Comparison of ENCODE assay signal across 8 cellular contexts in genomic region chr14:103716899-103717411, GRCh38. TPM values are rescaled to one million over a fixed set of nuclear protein-coding genes. Genes with fewer than 3 reads are reported as not detected.
DNase-seq lines count a peak whose midpoint lies in the region; ATAC-seq, FAIRE-seq and TF ChIP-seq lines count a peak whose summit lies in the region.

No MANE protein-coding gene starts in this region.

- WGBS in IMR-90 (ENCODE audit: extremely low coverage in 2 of 2, insufficient read length in 1 of 2), 2 experiments = 83% methylated on average over 5 of the region's 17 CpGs; no CpG with 5 or more reads in 1 of the 2 experiments
- whole genome bisulfite sequencing in mammary epithelial cell (ENCODE audit: low coverage, missing lambda C conversion rate) = 96% methylated on average over 17 of the region's 17 CpGs

- no peak for TF ChIP-seq POLR2A in IMR-90 (IDR thresholded peaks at IDR 0.05; ENCODE audit: low read depth, low read length)

- H3K4ac ChIP-seq in IMR-90 (ENCODE audit: low read depth, low read length) = no peak overlapping the region

- in situ Hi-C loops in IMR-90 (cut with MboI; ENCODE audit: low sequenced_read_pairs) = no loop called here
- in situ Hi-C loops in mammary epithelial cell (cut with MboI; ENCODE audit: low sequenced_read_pairs in 2 of 2) = no loop called here

- no peak overlapping the region for H2BK20ac ChIP-seq in IMR-90 (ENCODE audit: low read depth, low read length)

- intact Hi-C loops in IMR-90 (cut with micrococcal nuclease) = loop anchor here (5.0 kb wide), 1 partner anchor 265 kb away; no protein-coding TSS in a partner anchor
- intact Hi-C loops in mammary epithelial cell (cut with micrococcal nuclease) = no loop called here

- dilution Hi-C loops in IMR-90 (cut with HindIII; ENCODE audit: low sequenced_read_pairs, unreplicated experiment) = no loop called here
- dilution Hi-C loops in mammary epithelial cell (cut with HindIII; ENCODE audit: low sequenced_read_pairs) = no loop called here

- no peak overlapping the region for H3K56ac ChIP-seq in IMR-90 (ENCODE audit: extremely low read depth, insufficient read depth, low read length)

- DNase-seq in AG04450 (ENCODE audit: low read depth, low spot score) = no peak
- no peak for DNase-seq in IMR-90
- no peak for DNase-seq in mammary epithelial cell
- DNase-seq in naive B cell = no peak
- no peak for DNase-seq in stimulated activated CD4-positive, alpha-beta T cell treated with anti-CD3 and anti-CD28 coated beads, Interleukin-4, amount 100 ng/mL, for 24 hours
- DNase-seq in left lobe of liver (ENCODE audit: low spot score) = no peak
- DNase-seq in COLO668 (lab: John Stamatoyannopoulos, UW; ENCODE audit: unreplicated experiment) = no peak
- DNase-seq in HTR-8/SVneo (ENCODE audit: insufficient read length, low spot score) = no peak

- H3K23ac ChIP-seq in IMR-90 (ENCODE audit: low read depth, low read length) = no peak overlapping the region

- no peaks in the 10 kb centered on the region for H3K27me3 ChIP-seq in AG04450 (ENCODE audit: control insufficient read depth, insufficient read depth, low read length)
- no peaks in the 10 kb centered on the region for H3K27me3 ChIP-seq in IMR-90 (ENCODE audit: control insufficient read depth, insufficient read depth, low read length)
- no peaks in the 10 kb centered on the region for H3K27me3 ChIP-seq in mammary epithelial cell (ENCODE audit: insufficient read depth, low read length)

- H3K4me2 ChIP-seq in IMR-90 (ENCODE audit: low read depth, low read length) (peak overlapping the region; percentile 98), mammary epithelial cell (ENCODE audit: insufficient read depth, low read depth, low read length) (peak overlapping the region; percentile 84)

- H3K4me3 ChIP-seq in AG04450 (ENCODE audit: low read depth, low read length) (peak overlapping the region; percentile 80), IMR-90 (ENCODE audit: insufficient read depth, low read depth, low read length) (peak overlapping the region; percentile 83; the same call in 1 of the 2 replicates), mammary epithelial cell (replicated peaks in 1 of 3; ENCODE audit: insufficient read depth in 1 of 3, low read depth in 2 of 3, low read length in 3 of 3) (peak overlapping the region; percentile 73 to 82 (median 80))

- peaks cover 14% of the 10 kb centered on the region for H3K9me1 ChIP-seq in IMR-90 (ENCODE audit: insufficient read depth, low read length)

- no peak overlapping the region for H4K8ac ChIP-seq in IMR-90 (ENCODE audit: low read depth in 2 of 2, low read length in 2 of 2)

- H2AK9ac ChIP-seq in IMR-90 (replicated peaks; ENCODE audit: low read depth, low read length, poor library complexity) = no peak overlapping the region

- peak overlapping the region; percentile 61; the same call in 1 of the 2 replicates for H3K9ac ChIP-seq in IMR-90 (ENCODE audit: low read depth, low read length)
- H3K9ac ChIP-seq in mammary epithelial cell (ENCODE audit: insufficient read depth, low read length) = peak overlapping the region; percentile 41

- ATAC-seq in IMR-90 (ENCODE audit: low read depth) (no peak), naive B cell (ENCODE audit: low read depth in 2 of 2) (no peak), left lobe of liver (no peak)

- H4K91ac ChIP-seq in IMR-90 (ENCODE audit: insufficient read depth, low read depth, low read length) = no peak overlapping the region

- H2AFZ ChIP-seq in IMR-90 (replicated peaks; ENCODE audit: low read length, poor library complexity) (no peak overlapping the region), mammary epithelial cell (ENCODE audit: low read depth, low read length) (no peak overlapping the region)

- peaks cover 24 to 54% (median 36%) of the 10 kb centered on the region in 3 donors for H3K4me1 Mint-ChIP-seq in naive B cell

- H4K20me1 ChIP-seq in IMR-90 (ENCODE audit: insufficient read depth, low read length) = peaks cover 54% of the 10 kb centered on the region
- no peaks in the 10 kb centered on the region for H4K20me1 ChIP-seq in mammary epithelial cell (ENCODE audit: insufficient read depth, low read length)

- BruUV-seq in IMR-90 (replicated peaks; lab: Mats Ljungman, UMichigan) (no TSS peak), mammary epithelial cell (replicated peaks; lab: Mats Ljungman, UMichigan) (TSS peak; percentile 14)

- H3K36me3 Mint-ChIP-seq in naive B cell = no peaks in the 10 kb centered on the region

- no peak overlapping the region for H4K5ac ChIP-seq in IMR-90 (ENCODE audit: low read depth, low read length)

- no peaks in the 10 kb centered on the region for H3K27me3 Mint-ChIP-seq in naive B cell

- H3K79me1 ChIP-seq in IMR-90 (ENCODE audit: low read depth in 1 of 2, low read length in 2 of 2) = peaks cover 32 to 79% of the 10 kb centered on the region in 2 experiments

- no peak for FAIRE-seq in HTR-8/SVneo (lab: Jason Lieb, UNC)

- no peaks in the 10 kb centered on the region for H3K9me3 Mint-ChIP-seq in naive B cell

- no peak overlapping the region for H3K18ac ChIP-seq in IMR-90 (ENCODE audit: low read depth, low read length)

- H2AK5ac ChIP-seq in IMR-90 (ENCODE audit: low read depth, low read length) = no peak overlapping the region

- POLR2A ChIA-PET in AG04450 (lab: Yijun Ruan, JAX) = no interaction called here
- POLR2A ChIA-PET in IMR-90 (lab: Charles Lee; ENCODE audit: unreplicated experiment) = no interaction called here

- no peak overlapping the region for H2BK5ac ChIP-seq in IMR-90 (ENCODE audit: low read depth, low read length, poor library complexity, severe bottlenecking)

- no peak overlapping the region for H2BK120ac ChIP-seq in IMR-90 (ENCODE audit: low read depth, low read length)

- peak overlapping the region; percentile 21 for H3K27ac ChIP-seq in AG04450 (ENCODE audit: low read depth, low read length)
- no peak overlapping the region for H3K27ac ChIP-seq in IMR-90 (ENCODE audit: insufficient read depth, low read length)
- no peak overlapping the region for H3K27ac ChIP-seq in mammary epithelial cell (ENCODE audit: insufficient read depth, low read depth, low read length)

- no peak overlapping the region for H3K14ac ChIP-seq in IMR-90 (replicated peaks; ENCODE audit: low read depth, low read length)

- no peak for TF ChIP-seq RAD21 in IMR-90 (IDR thresholded peaks at IDR 0.05; ENCODE audit: low read length)

- peak overlapping the region in 3 of 6 donors; percentile 16 to 76 (median 52) for H3K27ac Mint-ChIP-seq in naive B cell

- no peaks in the 10 kb centered on the region for H3K9me3 ChIP-seq in AG04450 (ENCODE audit: control insufficient read depth, insufficient read depth, low read length)
- no peaks in the 10 kb centered on the region for H3K9me3 ChIP-seq in IMR-90 (ENCODE audit: control insufficient read depth, insufficient read depth, low read length)
- no peaks in the 10 kb centered on the region for H3K9me3 ChIP-seq in mammary epithelial cell (replicated peaks; ENCODE audit: insufficient read depth, low read length)

- H3K36me3 ChIP-seq in IMR-90 (ENCODE audit: control insufficient read depth, insufficient read depth, low read length) = no peaks in the 10 kb centered on the region
- no peaks in the 10 kb centered on the region for H3K36me3 ChIP-seq in mammary epithelial cell (ENCODE audit: insufficient read depth, low read length)

- TF ChIP-seq CTCF in AG04450 (IDR thresholded peaks at IDR 0.05; ENCODE audit: low read depth, low read length) (no peak), IMR-90 (conservative IDR thresholded peaks at IDR 0.05; ENCODE audit: low read depth, low read length) (no peak), mammary epithelial cell (conservative IDR thresholded peaks at IDR 0.05 in 1 of 2, IDR thresholded peaks at IDR 0.05 in 1 of 2; ENCODE audit: extremely low read depth in 1 of 2, insufficient read depth in 1 of 2, low read depth in 1 of 2, low read length in 2 of 2) (no peak)

- H3K4me1 ChIP-seq in IMR-90 (ENCODE audit: control insufficient read depth, insufficient read depth, low read length) = peaks cover 10% of the 10 kb centered on the region
- peaks cover 36% of the 10 kb centered on the region for H3K4me1 ChIP-seq in mammary epithelial cell (ENCODE audit: insufficient read depth, low read length)

- H3K4me3 Mint-ChIP-seq in naive B cell = peak overlapping the region; percentile 70 to 97 (median 86)

- peaks cover 86% of the 10 kb centered on the region for H3K79me2 ChIP-seq in mammary epithelial cell (ENCODE audit: insufficient read depth, low read length)

- H2BK15ac ChIP-seq in IMR-90 (ENCODE audit: low read depth, low read length) = no peak overlapping the region

- CTCF ChIA-PET in AG04450 (lab: Charles Lee) (no interaction called here), IMR-90 (lab: Yijun Ruan, JAX) (no interaction called here), mammary epithelial cell (lab: Charles Lee; ENCODE audit: low non-redundant PET) (no interaction called here)

TF ChIP-seq in IMR-90, 13 proteins besides CTCF, POLR2A, EP300 and RAD21 (continues in another document):
- TF ChIP-seq ELK1 (IDR thresholded peaks at IDR 0.05; ENCODE audit: borderline replicate concordance, low read depth, low read length) = no peak

RNA-seq across cellular contexts. Expression of gene ZFYVE21, which starts 1.3 kb away (rescaled TPM):
- polyA plus RNA-seq in AG04450 (2011; rRNA removed) (77.5 and 78.6 TPM in 2 replicates), IMR-90 (2012; rRNA removed) (89.2 and 93.4 TPM in 2 replicates), mammary epithelial cell (156 TPM), naive B cell (ENCODE audit: low read depth in 6 of 6) (10 to 100 TPM in 1 of 6 donors, 1 to 10 TPM in 5; 4.8 to 10.5 (median 6.7) TPM)
- 26.4 and 30.1 TPM in 2 replicates for polyA minus RNA-seq in AG04450 (2011; rRNA and poly(A)+ RNA removed)
- total RNA-seq in IMR-90 (2012; rRNA removed) (41.2 and 41.4 TPM in 2 replicates), mammary epithelial cell (10 to 100 TPM; 64.2 to 65.7 TPM), left lobe of liver (25.2 TPM)
- 107 and 145 TPM in 2 replicates for polyA plus RNA-seq in IMR-90 (2012; cell fraction: cytosol; rRNA removed)
- 83.4 and 98.8 TPM in 2 replicates for polyA plus RNA-seq in IMR-90 (2012; cell fraction: nucleus; rRNA removed; ENCODE audit: low replicate concordance)
- polyA minus RNA-seq in mammary epithelial cell = 43.7 TPM

RNA-seq across cellular contexts. Expression of gene XRCC3, which starts 1.7 kb away (rescaled TPM):
- polyA plus RNA-seq in AG04450 (2011; rRNA removed) (4.3 and 4.8 TPM in 2 replicates), IMR-90 (2012; rRNA removed) (9.0 and 9.5 TPM in 2 replicates), mammary epithelial cell (23.4 TPM), naive B cell (ENCODE audit: low read depth in 6 of 6) (1 to 10 TPM; 2.9 to 7.5 (median 5.7) TPM)
- 2.8 and 3.2 TPM in 2 replicates for polyA minus RNA-seq in AG04450 (2011; rRNA and poly(A)+ RNA removed)
- total RNA-seq in IMR-90 (2012; rRNA removed) (7.5 and 8.1 TPM in 2 replicates), mammary epithelial cell (10 to 100 TPM in 1 of 2 donors, 1 to 10 TPM in 1; 5.2 to 35.4 TPM), left lobe of liver (1.2 TPM)
- 5.3 and 5.5 TPM in 2 replicates for polyA plus RNA-seq in IMR-90 (2012; cell fraction: cytosol; rRNA removed)
- polyA plus RNA-seq in IMR-90 (2012; cell fraction: nucleus; rRNA removed; ENCODE audit: low replicate concordance) = 29.9 and 33.1 TPM in 2 replicates
- 43.1 TPM for polyA minus RNA-seq in mammary epithelial cell
